In the genomic region with DNA sequence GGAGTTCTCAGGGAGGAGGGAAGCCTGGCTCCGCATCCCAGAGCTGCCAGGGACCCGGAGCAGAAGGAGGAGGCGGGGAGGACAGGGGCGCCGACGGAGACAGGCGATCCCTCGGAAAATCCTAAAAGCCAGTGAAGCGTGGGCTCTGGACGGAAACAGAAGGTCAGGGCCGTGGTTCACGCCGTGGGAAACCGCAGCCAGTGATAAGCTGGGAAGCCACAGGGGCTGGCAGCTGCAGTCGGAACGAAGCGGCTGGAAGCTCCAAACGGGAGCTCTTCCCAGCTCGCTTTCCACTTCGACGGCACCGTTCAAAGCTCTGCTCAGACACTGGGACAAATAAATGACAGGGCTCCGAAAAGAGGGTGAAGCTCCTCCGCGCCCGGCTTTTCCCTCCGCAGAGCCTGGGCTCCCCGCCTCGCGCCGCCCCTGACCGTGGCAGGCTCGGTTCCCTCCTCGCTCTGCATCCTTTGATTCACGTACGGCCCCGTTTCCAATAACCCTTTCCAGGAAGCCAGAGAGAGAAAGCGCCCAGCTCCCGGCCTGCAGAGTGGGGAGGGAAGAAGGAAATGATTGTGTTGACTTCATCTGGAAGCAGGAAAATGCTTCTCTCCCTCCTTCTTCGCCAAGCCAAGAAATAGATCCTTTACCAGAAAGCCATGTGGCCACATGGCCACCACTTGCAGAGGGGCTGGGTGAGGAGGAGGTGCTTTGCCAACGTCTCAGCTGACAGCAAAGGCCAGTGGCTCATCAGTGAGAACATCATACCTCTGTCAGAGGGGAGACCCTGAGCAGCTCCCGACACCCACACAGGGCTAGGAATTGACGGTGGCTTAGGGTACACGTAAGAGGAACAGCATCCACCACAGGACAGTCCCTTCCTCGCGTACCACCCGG, we compare ENCODE assay signal across 8 cellular contexts. TPM values are rescaled to one million over a fixed set of nuclear protein-coding genes. Genes with fewer than 3 reads are reported as not detected.
A peak's percentile ranks its signal among the peaks of the same experiment; 100 is the strongest.
DNase-seq lines count a peak whose midpoint lies in the region; ATAC-seq and TF ChIP-seq lines count a peak whose summit lies in the region.

No MANE protein-coding gene starts in this region.

- no peak for TF ChIP-seq EP300 in stomach (IDR thresholded peaks at IDR 0.05)

- no peak overlapping the region for H3K27ac ChIP-seq in CD4-positive, CD25-positive, alpha-beta regulatory T cell (ENCODE audit: insufficient read depth, low read length, poor library complexity, severe bottlenecking)
- H3K27ac ChIP-seq in brain microvascular endothelial cell (no peak overlapping the region), stomach (peak overlapping the region in 2 of 5 donors; percentile 15 to 17)

- H3K4me3 Mint-ChIP-seq in CD4-positive, CD25-positive, alpha-beta regulatory T cell, result peak overlapping the region; percentile 37 to 73 (median 46)

- H3K36me3 Mint-ChIP-seq in CD4-positive, CD25-positive, alpha-beta regulatory T cell, result no peaks in the 10 kb centered on the region

- H3K36me3 ChIP-seq in CD4-positive, CD25-positive, alpha-beta regulatory T cell (ENCODE audit: control insufficient read depth, insufficient read depth, low read length), result no peaks in the 10 kb centered on the region
- H3K36me3 ChIP-seq in brain microvascular endothelial cell (replicated peaks) (no peaks in the 10 kb centered on the region), stomach (no peaks in the 10 kb centered on the region)

- peaks cover 0 to 2% (median 0%) of the 10 kb centered on the region in 7 donors for H3K9me3 Mint-ChIP-seq in CD4-positive, CD25-positive, alpha-beta regulatory T cell

- H3K4me1 Mint-ChIP-seq in CD4-positive, CD25-positive, alpha-beta regulatory T cell, result peaks cover 9 to 42% (median 22%) of the 10 kb centered on the region in 4 donors

- ATAC-seq in CD4-positive, CD25-positive, alpha-beta regulatory T cell (ENCODE audit: low read depth in 2 of 2), result no peak

- H3K27ac Mint-ChIP-seq in CD4-positive, CD25-positive, alpha-beta regulatory T cell, result no peak overlapping the region

- intact Hi-C loops in stomach (cut with DNase I; ENCODE audit: low total_unique reads), result loop anchor here (5.0 kb wide), 1 partner anchor 299 kb away; no protein-coding TSS in a partner anchor

- H3K4me1 ChIP-seq in CD4-positive, CD25-positive, alpha-beta regulatory T cell (ENCODE audit: control insufficient read depth, insufficient read depth, low read length, poor library complexity, severe bottlenecking), result peaks cover 9% of the 10 kb centered on the region
- H3K4me1 ChIP-seq in stomach, result peaks cover 10 to 32% (median 18%) of the 10 kb centered on the region in 4 donors

- in situ Hi-C loops in brain microvascular endothelial cell (cut with HindIII; ENCODE audit: low pct_ligation_motif_present, low sequenced_read_pairs), result loop anchor here (25.0 kb wide), 1 partner anchor 314 kb away; no protein-coding TSS in a partner anchor
- in situ Hi-C loops in GM13977 (cut with MboI; ENCODE audit: low pct_unique_long_range_greater_than_20kb, low sequenced_read_pairs, unreplicated experiment), result loop anchor here (25.0 kb wide), 1 partner anchor 389 kb away; no protein-coding TSS in a partner anchor

- no peak for TF ChIP-seq CTCF in brain microvascular endothelial cell (IDR thresholded peaks at IDR 0.05; ENCODE audit: low read depth, low read length, missing control alignments)
- TF ChIP-seq CTCF in stomach (IDR thresholded peaks at IDR 0.05), result no peak
- TF ChIP-seq CTCF in GM13977 (IDR thresholded peaks at IDR 0.05; ENCODE audit: extremely low read depth, insufficient read depth, missing control alignments), result no peak

- peaks cover 14% of the 10 kb centered on the region for H3K27me3 ChIP-seq in CD4-positive, CD25-positive, alpha-beta regulatory T cell (ENCODE audit: control insufficient read depth, insufficient read depth, low read length)
- H3K27me3 ChIP-seq in brain microvascular endothelial cell (replicated peaks), result no peaks in the 10 kb centered on the region
- peaks cover 0 to 10% (median 0%) of the 10 kb centered on the region in 3 donors for H3K27me3 ChIP-seq in stomach

- peaks cover 39% of the 10 kb centered on the region for H3K27me3 Mint-ChIP-seq in CD4-positive, CD25-positive, alpha-beta regulatory T cell

- no peak overlapping the region for H3K4me3 ChIP-seq in CD4-positive, CD25-positive, alpha-beta regulatory T cell (ENCODE audit: low read depth, low read length)
- peak overlapping the region; percentile 37 for H3K4me3 ChIP-seq in brain microvascular endothelial cell (ENCODE audit: low read depth, low read length)
- peak overlapping the region; percentile 35 to 52 (median 49) for H3K4me3 ChIP-seq in stomach

- 11 to 15% (median 13%) methylated on average over 39 to 47 of the region's 47 CpGs for WGBS in stomach, 5 donors

- no peaks in the 10 kb centered on the region for H3K9me3 ChIP-seq in CD4-positive, CD25-positive, alpha-beta regulatory T cell (ENCODE audit: control insufficient read depth in 2 of 2, low read length in 2 of 2)
- no peaks in the 10 kb centered on the region for H3K9me3 ChIP-seq in stomach

- no peak for TF ChIP-seq POLR2A in stomach (IDR thresholded peaks at IDR 0.05)

- DNase-seq in CD4-positive, CD25-positive, alpha-beta regulatory T cell, result no peak
- DNase-seq in LHCN-M2 (ENCODE audit: low read depth) (peak; percentile 27), brain microvascular endothelial cell (peak; percentile 49), left kidney (ENCODE audit: low read depth, low spot score) (peak; percentile 82), stomach (no peak), GM13977 (ENCODE audit: low spot score) (no peak), COLO829 (ENCODE audit: low spot score) (no peak)
- DNase-seq in activated effector memory CD4-positive, alpha-beta T cell treated with anti-CD3 and anti-CD28 coated beads, Interleukin-2, amount 50 U/mL, for 16 hours, result no peak

RNA-seq across cellular contexts. Expression of gene ADRB1, which starts 57.4 kb away (rescaled TPM):
- total RNA-seq in CD4-positive, CD25-positive, alpha-beta regulatory T cell, result 0.17 TPM
- not detected for polyA plus RNA-seq in CD4-positive, CD25-positive, alpha-beta regulatory T cell
- total RNA-seq in LHCN-M2 (2014; rRNA removed), result 0.11 and 0.13 TPM in 2 replicates
- 0.43 TPM for polyA plus RNA-seq in LHCN-M2 (2012)
- 1 to 10 TPM in 1 of 5 donors, under 1 TPM in 2, not detected in 2; 0.58 to 1.7 (median 0.87) TPM for total RNA-seq in stomach
- under 1 TPM; 0.43 to 0.76 (median 0.50) TPM for polyA plus RNA-seq in stomach

Comparison
In these comparisons a context has a peak if more than half of its experiments do, and no peak if none do; other contexts are left out.
1. DNase-seq: peak in LHCN-M2 (single experiment), brain microvascular endothelial cell (single experiment) and left kidney (single experiment); none in CD4-positive, CD25-positive, alpha-beta regulatory T cell (0 of 3), stomach (single experiment), GM13977 (single experiment), activated effector memory CD4-positive, alpha-beta T cell treated with anti-CD3 and anti-CD28 coated beads, Interleukin-2, amount 50 U/mL, for 16 hours (single experiment) and COLO829 (single experiment).